ENCODE assay signal across 8 cellular contexts in the genomic region with DNA sequence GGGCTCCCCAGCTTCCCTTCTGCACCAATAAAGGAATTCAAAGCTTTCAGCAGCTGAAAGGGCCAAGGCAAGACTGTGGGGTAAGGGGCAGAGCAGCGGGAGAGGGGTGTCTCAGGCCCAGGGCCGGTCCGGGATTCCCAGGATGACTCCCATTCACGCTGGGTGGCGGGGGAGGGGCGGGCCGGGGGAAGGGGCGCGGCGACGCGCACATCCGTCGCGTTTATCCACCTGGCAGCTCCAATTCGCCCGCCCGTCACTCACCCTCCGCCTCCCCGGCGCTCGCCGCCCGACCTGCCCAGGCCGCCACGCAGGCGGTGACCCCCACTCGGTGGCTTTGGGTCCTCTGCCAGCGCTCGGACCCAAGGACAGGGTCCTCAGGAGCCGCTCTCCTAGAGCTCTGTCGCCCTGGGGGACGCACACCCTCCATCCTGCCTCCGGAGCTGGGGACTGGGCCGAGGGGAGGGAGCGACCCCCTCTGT. TPM values are rescaled to one million over a fixed set of nuclear protein-coding genes. Genes with fewer than 3 reads are reported as not detected.
DNase-seq lines count a peak whose midpoint lies in the region; ATAC-seq and TF ChIP-seq lines count a peak whose summit lies in the region.

No MANE protein-coding gene starts in this region.

- TF ChIP-seq CTCF in VCaP (conservative IDR thresholded peaks at IDR 0.05) (no peak), cardiac muscle cell (IDR thresholded peaks at IDR 0.05; ENCODE audit: low read depth, low read length) (no peak)

- peaks cover 35% of the 10 kb centered on the region for H3K4me1 ChIP-seq in cardiac muscle cell (ENCODE audit: low read depth)

- H3K27ac ChIP-seq in VCaP: peak overlapping the region; percentile 87
- H3K27ac ChIP-seq in cardiac muscle cell: peak overlapping the region; percentile 48

- H3K27me3 ChIP-seq in cardiac muscle cell: no peaks in the 10 kb centered on the region

- ATAC-seq in GM21619 (IDR thresholded peaks at IDR 0.05; ENCODE audit: unreplicated experiment) (no peak), GM21529 (IDR thresholded peaks at IDR 0.05; ENCODE audit: unreplicated experiment) (no peak)

- no peaks in the 10 kb centered on the region for H3K36me3 ChIP-seq in cardiac muscle cell

- peak; percentile 52 for DNase-seq in NCI-H748 (lab: John Stamatoyannopoulos, UW; ENCODE audit: unreplicated experiment)
- no peak for DNase-seq in NCI-H748 treated with DMSO at 0.1 percent for 48 hours (lab: John Stamatoyannopoulos, UW)
- DNase-seq in cardiac muscle cell (ENCODE audit: low read depth in 1 of 2, low spot score in 1 of 2): no peak
- DNase-seq in skeletal muscle cell (ENCODE audit: low read depth): no peak
- DNase-seq in AG08395 (ENCODE audit: low spot score): no peak

- H3K9me3 ChIP-seq in cardiac muscle cell (ENCODE audit: low read depth): no peaks in the 10 kb centered on the region

- H3K4me3 ChIP-seq in cardiac muscle cell (peak overlapping the region; percentile 44), skeletal muscle cell (ENCODE audit: low read depth, low read length) (peak overlapping the region; percentile 54)

RNA-seq across cellular contexts. Expression of a gene that starts 3.7 kb away (rescaled TPM):
- total RNA-seq in cardiac muscle cell: 203 and 309 TPM in 2 replicates
- 95.0 and 109 TPM in 2 replicates for polyA plus RNA-seq in cardiac muscle cell

RNA-seq across cellular contexts. Expression of a gene that starts 55.4 kb away (rescaled TPM):
- 1.4 and 7.3 TPM in 2 replicates for total RNA-seq in cardiac muscle cell
- polyA plus RNA-seq in cardiac muscle cell: 1.4 and 2.1 TPM in 2 replicates

RNA-seq across cellular contexts. Expression of a gene that starts 56.6 kb away (rescaled TPM):
- 75.8 and 120 TPM in 2 replicates for total RNA-seq in cardiac muscle cell
- polyA plus RNA-seq in cardiac muscle cell: 67.7 and 119 TPM in 2 replicates
